Comparison of ENCODE assay signal across 10 cellular contexts in the genomic region with DNA sequence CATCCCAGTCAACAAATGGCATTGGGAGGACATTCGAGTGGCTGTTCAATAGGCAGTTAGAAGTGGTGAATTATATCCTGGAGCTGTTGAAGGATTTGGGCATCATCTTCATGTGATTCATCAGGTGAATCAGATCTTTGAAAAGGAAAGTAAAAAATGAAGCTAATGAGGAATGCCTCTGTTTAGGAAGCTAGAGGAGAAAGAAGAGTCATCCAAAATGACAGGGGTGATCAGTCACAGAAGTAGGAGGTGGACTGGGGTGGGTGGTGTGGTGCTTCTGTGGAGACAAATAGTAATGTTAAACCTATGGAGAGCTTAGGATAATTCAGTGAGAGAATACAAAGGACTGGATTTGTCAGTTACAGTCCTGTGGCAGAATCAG. TPM values are rescaled to one million over a fixed set of nuclear protein-coding genes. Genes with fewer than 3 reads are reported as not detected.
DNase-seq lines count a peak whose midpoint lies in the region; ATAC-seq and TF ChIP-seq lines count a peak whose summit lies in the region.
"Had no signal": no experiment of that assay in that cellular context is flagged by ENCODE, and none has a peak within 500 bp of the region (broad histone marks: within the 10 kb centered on the region; RNA-seq: fewer than 3 reads in every experiment).

No MANE protein-coding gene starts in this region.

- peak overlapping the region; percentile 58 for H3K4me3 Mint-ChIP-seq in dendritic cell treated with granulocyte-macrophage colony-stimulating factor and Interleukin-4, amounts not matched to agents 40 ng/mL and 50 ng/mL, for 4 days

- H3K4me2 ChIP-seq in PC-9, result peak overlapping the region; percentile 37

- POLR2A ChIA-PET in PC-9 (lab: Charles Lee; ENCODE audit: unreplicated experiment), result interaction anchor here (0.6 kb wide), 1 partner anchor 55 kb away, joined by 4 read pairs; no protein-coding TSS in a partner anchor

- 91% methylated on average over 1 of the region's 1 CpG for WGBS in right cardiac atrium

- intact Hi-C loops in PC-9 (cut with micrococcal nuclease; ENCODE audit: unreplicated experiment), result no loop called here
- intact Hi-C loops in dendritic cell treated with granulocyte-macrophage colony-stimulating factor and Interleukin-4, amounts not matched to agents 40 ng/mL and 50 ng/mL, for 4 days (cut with micrococcal nuclease), result loop anchor here (5.0 kb wide), 1 partner anchor 35 kb away; no protein-coding TSS in a partner anchor
- intact Hi-C loops in right cardiac atrium (cut with DNase I), result no loop called here

- ATAC-seq in activated CD4-positive, CD25-positive, alpha-beta regulatory T cell treated with anti-CD3 and anti-CD28 coated beads, Interleukin-2, amount 50 U/mL, for 24 hours, result peak; percentile 7 to 12
- ATAC-seq in right cardiac atrium, result no peak

- H3K4me1 Mint-ChIP-seq in dendritic cell treated with granulocyte-macrophage colony-stimulating factor and Interleukin-4, amounts not matched to agents 40 ng/mL and 50 ng/mL, for 4 days (ENCODE audit: low read depth), result peaks cover 48% of the 10 kb centered on the region

- H3K27me3 ChIP-seq in PC-9 (ENCODE audit: insufficient read depth, low read depth) (no peaks in the 10 kb centered on the region), right cardiac atrium (ENCODE audit: control insufficient read depth, insufficient read depth) (no peaks in the 10 kb centered on the region)
- H3K27me3 ChIP-seq: pancreas had no signal

- no peaks in the 10 kb centered on the region for H3K9me3 Mint-ChIP-seq in dendritic cell treated with granulocyte-macrophage colony-stimulating factor and Interleukin-4, amounts not matched to agents 40 ng/mL and 50 ng/mL, for 4 days
- H3K9me3 Mint-ChIP-seq: CD4-positive, alpha-beta memory T cell had no signal

- H3K36me3 Mint-ChIP-seq in dendritic cell treated with granulocyte-macrophage colony-stimulating factor and Interleukin-4, amounts not matched to agents 40 ng/mL and 50 ng/mL, for 4 days (ENCODE audit: low read depth), result peaks cover 19% of the 10 kb centered on the region

- H3K9me2 ChIP-seq in PC-9 (ENCODE audit: insufficient read depth), result no peaks in the 10 kb centered on the region

- H3F3A ChIP-seq in PC-9 (ENCODE audit: insufficient read depth, low read depth), result peaks cover 57% of the 10 kb centered on the region

- H3K36me3 ChIP-seq in PC-9 (ENCODE audit: low read depth), result no peaks in the 10 kb centered on the region
- H3K36me3 ChIP-seq: pancreas had no signal

- no TSS peak for BruUV-seq in PC-9 (replicated peaks; lab: Mats Ljungman, UMichigan)

- no peak for TF ChIP-seq CTCF in PC-9 (conservative IDR thresholded peaks at IDR 0.05)

- H3K79me2 ChIP-seq in PC-9 (ENCODE audit: low read depth), result peaks cover 74% of the 10 kb centered on the region

- no peak for DNase-seq in activated CD4-positive, CD25-positive, alpha-beta regulatory T cell treated with anti-CD3 and anti-CD28 coated beads, Interleukin-2, amount 50 U/mL, for 72 hours
- DNase-seq in PC-9, result peak in 1 of 2 experiments; percentile 77
- no peak for DNase-seq in right cardiac atrium
- DNase-seq in NOMO-1 treated with DMSO at 0.1 percent for 48 hours (lab: John Stamatoyannopoulos, UW; ENCODE audit: unreplicated experiment), result no peak
- no peak for DNase-seq in epidermal melanocyte (ENCODE audit: insufficient read length, low spot score)
- DNase-seq: CD4-positive, alpha-beta memory T cell; pancreas had no signal

- H3K9me3 ChIP-seq in PC-9 (ENCODE audit: insufficient read depth, low read depth) (no peaks in the 10 kb centered on the region), right cardiac atrium (ENCODE audit: control insufficient read depth, low read length) (no peaks in the 10 kb centered on the region)
- H3K9me3 ChIP-seq: pancreas had no signal

- H3K4me1 ChIP-seq in PC-9 (replicated peaks; ENCODE audit: insufficient read depth) (peaks cover 72% of the 10 kb centered on the region), right cardiac atrium (ENCODE audit: control insufficient read depth, insufficient read depth, low read length) (peaks cover 3% of the 10 kb centered on the region)

- H3K27me3 Mint-ChIP-seq in dendritic cell treated with granulocyte-macrophage colony-stimulating factor and Interleukin-4, amounts not matched to agents 40 ng/mL and 50 ng/mL, for 4 days, result no peaks in the 10 kb centered on the region
- H3K27me3 Mint-ChIP-seq: CD4-positive, alpha-beta memory T cell had no signal

- H2AFZ ChIP-seq in PC-9, result no peak overlapping the region

- CTCF ChIA-PET in PC-9 (lab: Charles Lee), result no interaction called here

- no peak overlapping the region for H3K4me3 ChIP-seq in PC-9
- H3K4me3 ChIP-seq in skin epidermis, result no peak overlapping the region
- no peak overlapping the region for H3K4me3 ChIP-seq in right cardiac atrium (ENCODE audit: low read length)
- H3K4me3 ChIP-seq: pancreas had no signal

- H4K20me1 ChIP-seq in PC-9 (ENCODE audit: insufficient read depth), result no peaks in the 10 kb centered on the region

- peak overlapping the region; percentile 74 for H3K27ac ChIP-seq in PC-9
- H3K27ac ChIP-seq in skin epidermis, result peak overlapping the region in 19 of 21 experiments; percentile 22 to 87 (median 71)
- no peak overlapping the region for H3K27ac ChIP-seq in right cardiac atrium (ENCODE audit: low read length)
- H3K27ac ChIP-seq: pancreas had no signal

- H3K27ac Mint-ChIP-seq in dendritic cell treated with granulocyte-macrophage colony-stimulating factor and Interleukin-4, amounts not matched to agents 40 ng/mL and 50 ng/mL, for 4 days, result peak overlapping the region; percentile 90

RNA-seq across cellular contexts. Expression of a gene that starts 32.7 kb away (rescaled TPM):
- total RNA-seq in PC-9 (2021), result 29.0 and 29.4 TPM in 2 replicates
- total RNA-seq in right cardiac atrium, result 10 to 100 TPM; 10.7 to 16.8 (median 12.4) TPM
- polyA plus RNA-seq in right cardiac atrium, result 3.8 TPM

Comparison
In these comparisons a context has a peak if more than half of its experiments do, and no peak if none do; other contexts are left out.
1. ATAC-seq: peak in activated CD4-positive, CD25-positive, alpha-beta regulatory T cell treated with anti-CD3 and anti-CD28 coated beads, Interleukin-2, amount 50 U/mL, for 24 hours (2 of 2); none in right cardiac atrium (0 of 2).